In the genomic region with DNA sequence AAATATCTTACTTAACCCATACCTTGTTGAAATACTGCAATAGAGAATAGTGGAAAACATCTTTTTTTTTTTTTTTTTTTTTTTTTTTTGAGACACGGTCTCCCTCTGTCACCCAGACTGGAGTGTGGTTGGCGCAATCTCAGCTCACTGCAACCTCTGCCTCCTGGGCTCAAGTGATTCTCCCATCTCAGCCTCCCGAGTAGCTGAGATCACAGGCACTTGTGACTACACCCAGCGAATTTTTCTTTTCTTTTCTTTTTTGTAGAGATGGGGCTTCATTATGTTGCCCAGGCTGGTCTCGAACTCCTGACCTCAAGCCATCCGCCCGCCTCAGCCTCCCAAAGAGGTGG, we compare ENCODE assay signal across 1 cellular context. TPM values are rescaled to one million over a fixed set of nuclear protein-coding genes. Genes with fewer than 3 reads are reported as not detected.
"Had no signal": no experiment of that assay in that cellular context is flagged by ENCODE, and none has a peak within 500 bp of the region (broad histone marks: within the 10 kb centered on the region; RNA-seq: fewer than 3 reads in every experiment).

No MANE protein-coding gene starts in this region.

RNA-seq across cellular contexts. Expression of gene SPARC, which starts 6.6 kb away (rescaled TPM):
- total RNA-seq: activated T-helper 1 cell treated with anti-CD3 and anti-CD28 coated beads, Interleukin-12 subunit alpha, Interleukin-12 subunit beta, Interleukin-2, Interleukin-4 antibody, amounts not matched to agents 30 ng/mL and 10 ng/mL and 1 ng/mL, durations not matched to agents 14 hours and 24 hours and 36 hours had no signal
